In genomic region chr6:159968295-159969203, GRCh38 we compare ENCODE assay signal across 1 cellular context.
A peak's percentile ranks its signal among the peaks of the same experiment; 100 is the strongest.
TF ChIP-seq lines count a peak whose summit lies in the region.

TSS of gene IGF2R (plus strand) at chr6:159969082. CDS start at chr6:159969247, 165 bp downstream.

TF ChIP-seq in K562, 482 proteins besides CTCF, POLR2A, EP300 and RAD21 (continued from another document and continues in another):
- peak in 1 of 2 experiments; percentile 69; a peak in 2 of 4 replicates for TF ChIP-seq HDAC1 (IDR thresholded peaks at IDR 0.05)
- no peak for TF ChIP-seq SFPQ (IDR thresholded peaks at IDR 0.05; ENCODE audit: low read depth, low read length)
- peak; percentile 78; the same call in 1 of the 2 replicates for TF ChIP-seq ZNF76 (CRISPR knock-in tag; IDR thresholded peaks at IDR 0.05; ENCODE audit: borderline replicate concordance)
- TF ChIP-seq PKNOX1 (IDR thresholded peaks at IDR 0.05): peak; percentile 73
- no peak for TF ChIP-seq ZBTB26 (CRISPR knock-in tag; IDR thresholded peaks at IDR 0.05)
- peak in 1 of 2 experiments; percentile 93; a peak in 2 of 4 replicates for TF ChIP-seq ZNF639 (CRISPR knock-in tag; conservative IDR thresholded peaks at IDR 0.05 in 1 of 2, IDR thresholded peaks at IDR 0.05 in 1 of 2)
- no peak for TF ChIP-seq ZBTB5 (IDR thresholded peaks at IDR 0.05)
- TF ChIP-seq HNRNPLL (IDR thresholded peaks at IDR 0.05; ENCODE audit: low read depth, low read length, poor library complexity, severe bottlenecking): no peak
- TF ChIP-seq ZBTB33 (CRISPR knock-in tag; IDR thresholded peaks at IDR 0.05): peak; percentile 57; the same call in 1 of the 2 replicates
- no peak for TF ChIP-seq ZNF445 (CRISPR knock-in tag; IDR thresholded peaks at IDR 0.05; ENCODE audit: low read depth)
- TF ChIP-seq STAG1 (CRISPR knock-in tag; IDR thresholded peaks at IDR 0.05; ENCODE audit: borderline replicate concordance): no peak
- no peak; the same call in 1 of the 2 replicates for TF ChIP-seq ZNF282 (CRISPR knock-in tag; IDR thresholded peaks at IDR 0.05)
- TF ChIP-seq NFE2 (IDR thresholded peaks at IDR 0.05; ENCODE audit: low read depth): no peak
- peak; percentile 87 for TF ChIP-seq PHF20 (IDR thresholded peaks at IDR 0.05; ENCODE audit: partially characterized antibody)
- no peak for TF ChIP-seq HOMEZ (CRISPR knock-in tag; IDR thresholded peaks at IDR 0.05)
- no peak for TF ChIP-seq GTF2F1 (IDR thresholded peaks at IDR 0.05; ENCODE audit: low read depth, low read length)
- peak; percentile 72; the same call in 1 of the 2 replicates for TF ChIP-seq MAX (CRISPR knock-in tag; IDR thresholded peaks at IDR 0.05)
- no peak for TF ChIP-seq EHMT2 (IDR thresholded peaks at IDR 0.05)
- peak; percentile 86 for TF ChIP-seq GABPA (tag; conservative IDR thresholded peaks at IDR 0.05; ENCODE audit: low read depth)
- TF ChIP-seq TCF15 (CRISPR knock-in tag; IDR thresholded peaks at IDR 0.05): 0 out of 2 replicates have a peak, but pooled peaks have one; percentile 50
- peak; percentile 55; the same call in 1 of the 2 replicates for TF ChIP-seq MTA1 (IDR thresholded peaks at IDR 0.05; ENCODE audit: borderline replicate concordance)
- 0 out of 4 replicates have a peak, but pooled peaks of 1 of the 2 experiments have one; percentile 56 for TF ChIP-seq NONO (IDR thresholded peaks at IDR 0.05; ENCODE audit: low read depth in 2 of 2, low read length in 1 of 2)
- TF ChIP-seq ZBTB34 (CRISPR knock-in tag; IDR thresholded peaks at IDR 0.05): no peak
- peak; percentile 91 for TF ChIP-seq ZNF592 (IDR thresholded peaks at IDR 0.05)
- no peak for TF ChIP-seq SNIP1 (IDR thresholded peaks at IDR 0.05; ENCODE audit: low read depth)
- no peak for TF ChIP-seq BRF2 (IDR thresholded peaks at IDR 0.05; ENCODE audit: borderline replicate concordance, insufficient read depth, insufficient read length)
- TF ChIP-seq ZBTB12 (CRISPR knock-in tag; IDR thresholded peaks at IDR 0.05): no peak
- no peak for TF ChIP-seq FOXJ2 (tag; IDR thresholded peaks at IDR 0.05)
- no peak for TF ChIP-seq HOXB6 (CRISPR knock-in tag; IDR thresholded peaks at IDR 0.05; ENCODE audit: borderline replicate concordance)
- TF ChIP-seq KLF6 (CRISPR knock-in tag; IDR thresholded peaks at IDR 0.05; ENCODE audit: borderline replicate concordance): 0 out of 2 replicates have a peak, but pooled peaks have one; percentile 29
